ENCODE assay signal across 10 cellular contexts in the genomic region with DNA sequence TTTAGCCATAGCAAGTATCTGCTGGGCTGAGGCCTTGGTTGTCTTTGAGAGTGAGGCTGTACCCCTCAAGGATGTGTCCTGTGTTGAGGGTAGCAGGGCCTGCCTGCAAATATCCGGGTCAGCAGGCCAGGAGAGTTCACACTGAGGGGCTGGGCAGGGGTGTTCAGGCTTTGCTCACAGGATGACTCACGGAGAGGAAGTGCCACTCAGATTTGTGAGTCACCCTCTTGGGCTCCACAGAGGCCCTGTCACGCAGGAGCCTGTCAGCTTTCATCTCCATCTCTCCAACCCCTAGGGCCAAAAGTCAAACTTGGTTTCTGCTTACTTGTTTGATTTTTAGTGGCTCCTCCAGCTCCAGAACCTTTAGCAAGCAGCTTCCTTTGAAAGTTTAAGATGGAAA.
DNase-seq lines count a peak whose midpoint lies in the region; ATAC-seq, FAIRE-seq and TF ChIP-seq lines count a peak whose summit lies in the region.
"Had no signal": no experiment of that assay in that cellular context is flagged by ENCODE, and none has a peak within 500 bp of the region (broad histone marks: within the 10 kb centered on the region; RNA-seq: fewer than 3 reads in every experiment).

No MANE protein-coding gene starts in this region.

- 16 to 28% (median 24%) methylated on average over 3 of the region's 3 CpGs for WGBS in spleen, 5 donors

- TF ChIP-seq CTCF in astrocyte (IDR thresholded peaks at IDR 0.05; ENCODE audit: insufficient read depth, low read depth, low read length) (no peak), thoracic aorta (IDR thresholded peaks at IDR 0.05) (no peak), spleen (IDR thresholded peaks at IDR 0.05 in 8 of 11, conservative IDR thresholded peaks at IDR 0.05 in 3 of 11) (no peak)

- ATAC-seq in GM19043 (IDR thresholded peaks at IDR 0.05; ENCODE audit: low read depth, unreplicated experiment) (peak; percentile 99), HG03097 (IDR thresholded peaks at IDR 0.05; ENCODE audit: low FRiP score, unreplicated experiment) (peak; percentile 90), thoracic aorta (ENCODE audit: insufficient number of reproducible peaks, low FRiP score, low read depth) (no peak)

- TF ChIP-seq POLR2A in spleen (IDR thresholded peaks at IDR 0.05): no peak

- H3K27me3 ChIP-seq in ACC112 (ENCODE audit: insufficient read depth, low read length): no peaks in the 10 kb centered on the region
- no peaks in the 10 kb centered on the region for H3K27me3 ChIP-seq in SJCRH30
- H3K27me3 ChIP-seq in astrocyte (ENCODE audit: insufficient read depth, low read length): no peaks in the 10 kb centered on the region
- no peaks in the 10 kb centered on the region for H3K27me3 ChIP-seq in thoracic aorta (replicated peaks; ENCODE audit: insufficient read depth)
- H3K27me3 ChIP-seq in spleen (replicated peaks in 1 of 7): no peaks in the 10 kb centered on the region
- H3K27me3 ChIP-seq: gastrocnemius medialis had no signal

- H3K9me3 Mint-ChIP-seq in astrocyte (ENCODE audit: unreplicated experiment): peaks cover 2% of the 10 kb centered on the region

- DNase-seq in SJCRH30 (peak; percentile 51 to 53), astrocyte (ENCODE audit: low read depth) (peak; percentile 82), lung microvascular endothelial cell (ENCODE audit: low read depth in 2 of 2) (peak; percentile 52 to 95), thoracic aorta (ENCODE audit: low spot score) (peak; percentile 12), spleen (no peak)
- DNase-seq: gastrocnemius medialis had no signal

- peak overlapping the region; percentile 43 for H3K4me2 ChIP-seq in astrocyte (ENCODE audit: low read length)

- H3K27ac ChIP-seq in ACC112 (ENCODE audit: low read depth, low read length) (peak overlapping the region; percentile 62), SJCRH30 (no peak overlapping the region), astrocyte (ENCODE audit: low read depth, low read length) (peak overlapping the region; percentile 51), thoracic aorta (no peak overlapping the region), spleen (peak overlapping the region in 1 of 8 donors; percentile 18)
- H3K27ac ChIP-seq: gastrocnemius medialis had no signal

- H3K36me3 Mint-ChIP-seq in astrocyte (ENCODE audit: low read depth, unreplicated experiment): no peaks in the 10 kb centered on the region

- H3K4me1 Mint-ChIP-seq in astrocyte (ENCODE audit: low read depth, unreplicated experiment): peaks cover 16% of the 10 kb centered on the region

- intact Hi-C loops in spleen (cut with DNase I; ENCODE audit: low total_unique reads): no loop called here

- no peaks in the 10 kb centered on the region for H3K27me3 Mint-ChIP-seq in astrocyte (ENCODE audit: low read depth, unreplicated experiment)

- FAIRE-seq in astrocyte (lab: Jason Lieb, UNC): no peak
- FAIRE-seq: G401.6 had no signal

- H3K79me2 ChIP-seq in ACC112 (ENCODE audit: control insufficient read depth, insufficient read depth, low read length, unreplicated experiment) (no peaks in the 10 kb centered on the region), astrocyte (ENCODE audit: insufficient read depth, low read length) (no peaks in the 10 kb centered on the region)

- H3K9me3 ChIP-seq in SJCRH30 (replicated peaks) (no peaks in the 10 kb centered on the region), astrocyte (ENCODE audit: insufficient read depth, low read depth, low read length) (no peaks in the 10 kb centered on the region), thoracic aorta (no peaks in the 10 kb centered on the region), spleen (peaks cover 0 to 3% (median 0%) of the 10 kb centered on the region in 8 donors)
- H3K9me3 ChIP-seq: gastrocnemius medialis had no signal

- no peak overlapping the region for H2AFZ ChIP-seq in ACC112 (ENCODE audit: low read length, unreplicated experiment)
- peak overlapping the region; percentile 3 for H2AFZ ChIP-seq in astrocyte (ENCODE audit: low read depth, low read length)

- H3K4me1 ChIP-seq in ACC112 (ENCODE audit: control insufficient read depth, insufficient read depth, low read length, unreplicated experiment) (peaks cover 49% of the 10 kb centered on the region), SJCRH30 (peaks cover 26% of the 10 kb centered on the region), astrocyte (ENCODE audit: insufficient read depth, low read length) (peaks cover 21% of the 10 kb centered on the region), thoracic aorta (ENCODE audit: control insufficient read depth in 1 of 2, low read depth in 2 of 2) (peaks cover 0 to 9% of the 10 kb centered on the region in 2 donors), spleen (peaks cover 0 to 13% (median 1%) of the 10 kb centered on the region in 6 donors)
- H3K4me1 ChIP-seq: gastrocnemius medialis had no signal

- no peaks in the 10 kb centered on the region for H4K20me1 ChIP-seq in astrocyte (ENCODE audit: insufficient read depth, low read length)

- no peak overlapping the region for H3K4me3 Mint-ChIP-seq in astrocyte (ENCODE audit: unreplicated experiment)

- H3K36me3 ChIP-seq in ACC112 (ENCODE audit: insufficient read depth, low read length) (no peaks in the 10 kb centered on the region), SJCRH30 (no peaks in the 10 kb centered on the region), astrocyte (ENCODE audit: insufficient read depth, low read length) (no peaks in the 10 kb centered on the region), thoracic aorta (no peaks in the 10 kb centered on the region), spleen (no peaks in the 10 kb centered on the region)
- H3K36me3 ChIP-seq: gastrocnemius medialis had no signal

- H3K4me3 ChIP-seq in ACC112 (ENCODE audit: low read depth, low read length): no peak overlapping the region
- no peak overlapping the region for H3K4me3 ChIP-seq in SJCRH30
- H3K4me3 ChIP-seq in astrocyte (ENCODE audit: insufficient read depth, low read depth, low read length): no peak overlapping the region
- H3K4me3 ChIP-seq in thoracic aorta: no peak overlapping the region
- no peak overlapping the region for H3K4me3 ChIP-seq in spleen
- H3K4me3 ChIP-seq: gastrocnemius medialis had no signal

- H3K27ac Mint-ChIP-seq in astrocyte (ENCODE audit: unreplicated experiment): peak overlapping the region; percentile 77

- H3K9ac ChIP-seq in astrocyte (ENCODE audit: low read length): peak overlapping the region; percentile 26

Comparison
In these comparisons a context has a peak if more than half of its experiments do, and no peak if none do; other contexts are left out.
1. H3K27ac ChIP-seq: peak in ACC112 (single experiment) and astrocyte (single experiment); none in SJCRH30 (single experiment) and thoracic aorta (0 of 2).